In genomic region chr12:45760333-45760732, GRCh38 we compare ENCODE assay signal across 28 cellular contexts. TPM values are rescaled to one million over a fixed set of nuclear protein-coding genes. Genes with fewer than 3 reads are reported as not detected.
A peak's percentile ranks its signal among the peaks of the same experiment; 100 is the strongest.
DNase-seq lines count a peak whose midpoint lies in the region; ATAC-seq, FAIRE-seq and TF ChIP-seq lines count a peak whose summit lies in the region.
"Had no signal": no experiment of that assay in that cellular context is flagged by ENCODE, and none has a peak within 500 bp of the region (broad histone marks: within the 10 kb centered on the region; RNA-seq: fewer than 3 reads in every experiment).

No MANE protein-coding gene starts in this region.

- no peaks in the 10 kb centered on the region for H3K27me3 ChIP-seq in HepG2 (ENCODE audit: control insufficient read depth in 1 of 2, insufficient read depth in 2 of 2, low read length in 2 of 2)
- H3K27me3 ChIP-seq: BE2C, BLaER1 had no signal

- no peak overlapping the region for H3K4me2 ChIP-seq in HepG2 (ENCODE audit: low read depth, low read length)
- H3K4me2 ChIP-seq: BLaER1 had no signal

- no peak overlapping the region for H3K4me3 Mint-ChIP-seq in central memory CD8-positive, alpha-beta T cell
- H3K4me3 Mint-ChIP-seq: CD14-positive monocyte; CD4-positive, alpha-beta memory T cell; CD4-positive, CD25-positive, alpha-beta regulatory T cell; CD8-positive, alpha-beta memory T cell had no signal

- POLR2A ChIA-PET in HEK293 (lab: Yijun Ruan, JAX) (no interaction called here), HepG2 (lab: Yijun Ruan, JAX) (no interaction called here)

- H4K20me1 ChIP-seq in HepG2 (ENCODE audit: insufficient read depth, low read length): peaks cover 16% of the 10 kb centered on the region

- H3K4me1 ChIP-seq in HEK293 (ENCODE audit: control insufficient read depth, insufficient read depth, low read length) (peaks cover 5% of the 10 kb centered on the region), HepG2 (ENCODE audit: insufficient read depth, low read length) (peaks cover 18% of the 10 kb centered on the region)
- H3K4me1 ChIP-seq: BLaER1 had no signal

- H3K27ac Mint-ChIP-seq in central memory CD8-positive, alpha-beta T cell (ENCODE audit: low read depth): peak overlapping the region; percentile 11
- H3K27ac Mint-ChIP-seq: CD14-positive monocyte had no signal

- ATAC-seq in central memory CD8-positive, alpha-beta T cell (replicated peaks; ENCODE audit: extremely low read depth, poor library complexity, severe bottlenecking): no peak
- ATAC-seq in HG03571 (IDR thresholded peaks at IDR 0.05; ENCODE audit: unreplicated experiment): no peak
- no peak for ATAC-seq in HepG2

- H3K4me3 ChIP-seq in HEK293 (ENCODE audit: low read depth, low read length) (no peak overlapping the region), HepG2 (replicated peaks in 1 of 3; ENCODE audit: insufficient read depth in 1 of 3, low read depth in 2 of 3, low read length in 3 of 3) (no peak overlapping the region)
- H3K4me3 ChIP-seq: BLaER1 had no signal

- peaks cover 69% of the 10 kb centered on the region for H3K79me2 ChIP-seq in HepG2 (ENCODE audit: insufficient read depth, low read length)

- H3K9ac ChIP-seq in HepG2 (ENCODE audit: insufficient read depth, low read depth, low read length): no peak overlapping the region
- H3K9ac ChIP-seq: BLaER1 had no signal

- no peak for DNase-seq in central memory CD8-positive, alpha-beta T cell (ENCODE audit: low spot score in 2 of 2)
- DNase-seq in frontal cortex (ENCODE audit: low spot score in 2 of 2): no peak
- no peak for DNase-seq in middle frontal gyrus (ENCODE audit: extremely low spot score, low spot score)
- DNase-seq in NCI-H446 (lab: John Stamatoyannopoulos, UW): no peak
- no peak for DNase-seq in HepG2 (ENCODE audit: low spot score)
- DNase-seq: 8988T; ACHN; BE2C; C1 segment of cervical spinal cord; CD4-positive, alpha-beta memory T cell; CD4-positive, CD25-positive, alpha-beta regulatory T cell; CD8-positive, alpha-beta memory T cell; COR-L47; DMS 273 treated with DMSO at 0.1 percent for 48 hours; DMS153; DMS53; DMS79; DND-41; EL; GF-D8 had no signal

- no peak for TF ChIP-seq RAD21 in HepG2 (CRISPR knock-in tag; IDR thresholded peaks at IDR 0.05)

- in situ Hi-C loops in HepG2 (cut with HindIII; ENCODE audit: extremely low pct_ligation_motif_present, low pct_unique_long_range_greater_than_20kb): no loop called here

- H3K27ac ChIP-seq in HEK293 (ENCODE audit: extremely low read depth, low read depth, low read length) (no peak overlapping the region), HepG2 (ENCODE audit: extremely low read length, insufficient read depth, low read length) (no peak overlapping the region)
- H3K27ac ChIP-seq: BLaER1 had no signal

- BruUV-seq in HepG2 (replicated peaks; lab: Mats Ljungman, UMichigan): no TSS peak

- intact Hi-C loops in HepG2 (cut with micrococcal nuclease; ENCODE audit: unreplicated experiment): loop anchor here (10.0 kb wide), 2 partner anchors 74 to 234 kb away; partner anchors contain the start of gene SCAF11

- WGBS in HepG2 (ENCODE audit: low lambda C conversion rate): 97% methylated on average over 4 of the region's 4 CpGs

- peaks cover 53% of the 10 kb centered on the region for H3K4me1 Mint-ChIP-seq in central memory CD8-positive, alpha-beta T cell
- H3K4me1 Mint-ChIP-seq: CD14-positive monocyte had no signal

- no peak for TF ChIP-seq EP300 in HepG2 (IDR thresholded peaks at IDR 0.05; ENCODE audit: low read depth in 2 of 2, low read length in 2 of 2)
- no peak for TF ChIP-seq EP300 in HepG2 (CRISPR knock-in tag; IDR thresholded peaks at IDR 0.05; ENCODE audit: borderline replicate concordance)

- CTCF ChIA-PET in HEK293 (lab: Yijun Ruan, JAX): interaction anchor here (0.7 to 1.9 kb wide), 4 partner anchors 11 to 216 kb away, joined by 3 to 6 read pairs (median 4); no protein-coding TSS in a partner anchor
- CTCF ChIA-PET in HepG2 (lab: Yijun Ruan, JAX; ENCODE audit: low intra/inter-chr PET ratio, low total read pairs): no interaction called here

- no peaks in the 10 kb centered on the region for H3K9me3 Mint-ChIP-seq in central memory CD8-positive, alpha-beta T cell
- H3K9me3 Mint-ChIP-seq: CD14-positive monocyte; CD4-positive, alpha-beta memory T cell; CD4-positive, CD25-positive, alpha-beta regulatory T cell; CD8-positive, alpha-beta memory T cell had no signal

- no peaks in the 10 kb centered on the region for H3K36me3 ChIP-seq in HEK293 (ENCODE audit: control insufficient read depth in 2 of 2, insufficient read depth in 1 of 2, low read length in 2 of 2)
- 0 out of 5 replicates have a peak, but pooled peaks cover 0 to 6% of the 10 kb centered on the region in 2 experiments for H3K36me3 ChIP-seq in HepG2 (replicated peaks in 1 of 2; ENCODE audit: control insufficient read depth in 1 of 2, insufficient read depth in 2 of 2, low read length in 2 of 2)
- H3K36me3 ChIP-seq: BE2C had no signal

- no peak for TF ChIP-seq CTCF in HEK293 (tag by site-specific recombination; IDR thresholded peaks at IDR 0.05)
- no peak for TF ChIP-seq CTCF in HepG2 (CRISPR knock-in tag; IDR thresholded peaks at IDR 0.05)

- H3K9me3 ChIP-seq in HEK293 (ENCODE audit: control insufficient read depth, insufficient read depth, low read depth, low read length) (no peaks in the 10 kb centered on the region), HepG2 (ENCODE audit: low read length) (no peaks in the 10 kb centered on the region)
- H3K9me3 ChIP-seq: BE2C, BLaER1 had no signal

- no peaks in the 10 kb centered on the region for H3K27me3 Mint-ChIP-seq in central memory CD8-positive, alpha-beta T cell
- H3K27me3 Mint-ChIP-seq: CD4-positive, alpha-beta memory T cell; CD4-positive, CD25-positive, alpha-beta regulatory T cell; CD8-positive, alpha-beta memory T cell had no signal

- no peak for TF ChIP-seq POLR2A in HepG2 (IDR thresholded peaks at IDR 0.05; ENCODE audit: insufficient read depth in 1 of 2, low read depth in 2 of 2, low read length in 2 of 2)

- FAIRE-seq in G401.6 (lab: Jason Lieb, UNC): peak; percentile 49
- peak; percentile 24 for FAIRE-seq in frontal cortex (lab: Jason Lieb, UNC)
- no peak for FAIRE-seq in HepG2 (lab: Jason Lieb, UNC)
- FAIRE-seq: A204.1, GM12891, GM19239 had no signal

- no peak overlapping the region for H2AFZ ChIP-seq in HepG2 (ENCODE audit: low read length)

- H3K36me3 Mint-ChIP-seq in central memory CD8-positive, alpha-beta T cell (ENCODE audit: insufficient read depth): no peaks in the 10 kb centered on the region

TF ChIP-seq in HEK293, 187 proteins besides CTCF, POLR2A, EP300 and RAD21 (continues in another document):
- TF ChIP-seq ZNF664 (tag by site-specific recombination; IDR thresholded peaks at IDR 0.05) (no peak), ZNF624 (tag by site-specific recombination; IDR thresholded peaks at IDR 0.05) (no peak), ZNF791 (tag by site-specific recombination; IDR thresholded peaks at IDR 0.05) (no peak), ZNF677 (tag by site-specific recombination; IDR thresholded peaks at IDR 0.05) (no peak)

TF ChIP-seq in HepG2, 621 proteins besides CTCF, POLR2A, EP300 and RAD21:
- no peak for TF ChIP-seq TIGD3 (CRISPR knock-in tag; IDR thresholded peaks at IDR 0.05; ENCODE audit: borderline replicate concordance)

RNA-seq across cellular contexts. Expression of gene ARID2, which starts 30.8 kb away (rescaled TPM):
- total RNA-seq in frontal cortex (35.9 TPM), HepG2 (2016; rRNA removed; fragmentation: Illumina TruSeq; extraction: Trizol) (15.9 and 16.4 TPM in 2 replicates)
- total RNA-seq in HepG2 (2016; cell fraction: cytosol; rRNA removed; fragmentation: Illumina TruSeq; extraction: Trizol; ENCODE audit: low read depth): 3.6 and 6.2 TPM in 2 replicates
- total RNA-seq in HepG2 (2016; cell fraction: insoluble cytoplasmic fraction; rRNA removed; fragmentation: Illumina TruSeq; extraction: Trizol): 12.0 and 15.2 TPM in 2 replicates
- 4.5 and 7.3 TPM in 2 replicates for total RNA-seq in HepG2 (2016; cell fraction: membrane; rRNA removed; fragmentation: Illumina TruSeq; extraction: Trizol)
- total RNA-seq in HepG2 (2016; cell fraction: nucleus; rRNA removed; fragmentation: Illumina TruSeq; extraction: Trizol): 32.4 and 40.0 TPM in 2 replicates
- polyA plus RNA-seq in HepG2 (2011; rRNA removed): 16.7 and 22.2 TPM in 2 replicates
- 10.0 and 13.2 TPM in 2 replicates for polyA plus RNA-seq in HepG2 (2011; cell fraction: cytosol; rRNA removed)
- 19.1 and 23.4 TPM in 2 replicates for polyA plus RNA-seq in HepG2 (2011; cell fraction: nucleus; rRNA removed)
- 9.7 and 11.2 TPM in 2 replicates for polyA plus RNA-seq in HepG2 (2012)
- 0.29 and 0.60 TPM in 2 replicates for polyA plus RNA-seq in HepG2 (2016; cell fraction: cytosol; fragmentation: Illumina TruSeq; extraction: Trizol; ENCODE audit: low read depth)
- polyA plus RNA-seq in HepG2 (2016; cell fraction: insoluble cytoplasmic fraction; fragmentation: Illumina TruSeq; extraction: Trizol; ENCODE audit: low read depth): 9.6 and 10.1 TPM in 2 replicates
- polyA plus RNA-seq in HepG2 (2016; cell fraction: membrane; fragmentation: Illumina TruSeq; extraction: Trizol; ENCODE audit: low read depth): 1.5 and 2.1 TPM in 2 replicates
- polyA plus RNA-seq in HepG2 (2016; cell fraction: nucleus; fragmentation: Illumina TruSeq; extraction: Trizol; ENCODE audit: insufficient read depth, low read depth): 15.3 and 19.9 TPM in 2 replicates
- polyA minus RNA-seq in HepG2 (2011; rRNA and poly(A)+ RNA removed; ENCODE audit: low replicate concordance): 53.9 and 96.2 TPM in 2 replicates
- 23.7 and 25.9 TPM in 2 replicates for polyA minus RNA-seq in HepG2 (2011; cell fraction: cytosol; rRNA and poly(A)+ RNA removed)
- 155 and 159 TPM in 2 replicates for polyA minus RNA-seq in HepG2 (2011; cell fraction: nucleus; rRNA and poly(A)+ RNA removed)
